In genomic region chr1:242523968-242524570, GRCh38 we compare ENCODE assay signal across 9 cellular contexts. TPM values are rescaled to one million over a fixed set of nuclear protein-coding genes. Genes with fewer than 3 reads are reported as not detected.
DNase-seq lines count a peak whose midpoint lies in the region; ATAC-seq, FAIRE-seq and TF ChIP-seq lines count a peak whose summit lies in the region.
"Had no signal": no experiment of that assay in that cellular context is flagged by ENCODE, and none has a peak within 500 bp of the region (broad histone marks: within the 10 kb centered on the region; RNA-seq: fewer than 3 reads in every experiment).

No MANE protein-coding gene starts in this region.

- ATAC-seq in SK-N-SH treated with all-trans-retinoic acid at 6 μM for 48 hours (peak; percentile 83), pancreas (peak in 3 of 4 donors; percentile 65 to 85 (median 76)), GM18858 (IDR thresholded peaks at IDR 0.05; ENCODE audit: unreplicated experiment) (no peak), HG03442 (IDR thresholded peaks at IDR 0.05; ENCODE audit: unreplicated experiment) (no peak), GM19467 (IDR thresholded peaks at IDR 0.05; ENCODE audit: unreplicated experiment) (no peak)

- H3K36me3 ChIP-seq in H7 (replicated peaks; ENCODE audit: control insufficient read depth, insufficient read depth, low read length) (no peaks in the 10 kb centered on the region), pancreas (no peaks in the 10 kb centered on the region)

- peaks cover 0 to 3% (median 0%) of the 10 kb centered on the region in 3 donors for H3K4me1 ChIP-seq in pancreas

- TF ChIP-seq CTCF in fibroblast of villous mesenchyme (IDR thresholded peaks at IDR 0.05; ENCODE audit: insufficient read depth, low read depth, low read length) (no peak), pancreas (IDR thresholded peaks at IDR 0.05) (no peak)

- H3K4me3 ChIP-seq in H7 (ENCODE audit: insufficient read depth, low read depth, low read length), result peak overlapping the region; percentile 76
- H3K4me3 ChIP-seq in fibroblast of villous mesenchyme (ENCODE audit: low read depth, low read length), result no peak overlapping the region
- peak overlapping the region; percentile 10 to 45 (median 22) for H3K4me3 ChIP-seq in pancreas

- FAIRE-seq in pancreas (lab: Jason Lieb, UNC), result no peak
- FAIRE-seq: colon had no signal

- H3K27ac ChIP-seq in pancreas, result no peak overlapping the region

- H3K27me3 ChIP-seq in H7 (ENCODE audit: control insufficient read depth, insufficient read depth, low read length), result peaks cover 35% of the 10 kb centered on the region
- H3K27me3 ChIP-seq in pancreas, result peaks cover 0 to 15% (median 2%) of the 10 kb centered on the region in 4 donors

- intact Hi-C loops in pancreas (cut with DNase I), result no loop called here

- 1% methylated on average over 44 to 66 of the region's 70 CpGs for WGBS in pancreas, 2 donors

- no peaks in the 10 kb centered on the region for H3K9me3 ChIP-seq in pancreas

- in situ Hi-C loops in ACHN (cut with HindIII; ENCODE audit: low pct_ligation_motif_present, low pct_unique_long_range_greater_than_20kb, low sequenced_read_pairs), result no loop called here

- peak; percentile 24 for DNase-seq in ACHN
- peak; percentile 94 for DNase-seq in H7
- peak; percentile 1 for DNase-seq in fibroblast of villous mesenchyme (ENCODE audit: low read depth)
- DNase-seq in pancreas, result peak; percentile 2 to 78 (median 20)

TF ChIP-seq in SK-N-SH treated with all-trans-retinoic acid at 6 μM for 48 hours, 23 proteins besides CTCF, POLR2A, EP300 and RAD21:
- TF ChIP-seq GLIS3 (CRISPR knock-in tag; IDR thresholded peaks at IDR 0.05) (no peak), POU6F1 (CRISPR knock-in tag; IDR thresholded peaks at IDR 0.05; ENCODE audit: borderline replicate concordance, low read depth) (no peak), ZFP3 (CRISPR knock-in tag; IDR thresholded peaks at IDR 0.05) (peak; percentile 83), PPARA (CRISPR knock-in tag; IDR thresholded peaks at IDR 0.05; ENCODE audit: borderline replicate concordance) (no peak)

RNA-seq across cellular contexts. Expression of gene PLD5, which starts 0.4 kb away (rescaled TPM):
- 1.1 and 1.4 TPM in 2 replicates for total RNA-seq in H7 (2014; rRNA removed; shearing (Covaris generic))
- total RNA-seq in fibroblast of villous mesenchyme, result not detected in 2 replicates
- total RNA-seq in pancreas, result under 1 TPM in 4 of 6 donors, not detected in 2; 0.14 to 0.71 (median 0.24) TPM
- under 1 TPM; 0.04 to 0.31 TPM for polyA plus RNA-seq in pancreas

Comparison
In these comparisons a context has a peak if more than half of its experiments do, and no peak if none do; other contexts are left out.
1. DNase-seq: peak in every context shown above with its lines; median percentile 94 in H7; 24 in ACHN; 20 in pancreas; 1 in fibroblast of villous mesenchyme.
2. ATAC-seq: peak in SK-N-SH treated with all-trans-retinoic acid at 6 μM for 48 hours (single experiment) and pancreas (3 of 4); none in GM18858 (single experiment), HG03442 (single experiment) and GM19467 (single experiment).